ENCODE assay signal across 9 cellular contexts in the genomic region with DNA sequence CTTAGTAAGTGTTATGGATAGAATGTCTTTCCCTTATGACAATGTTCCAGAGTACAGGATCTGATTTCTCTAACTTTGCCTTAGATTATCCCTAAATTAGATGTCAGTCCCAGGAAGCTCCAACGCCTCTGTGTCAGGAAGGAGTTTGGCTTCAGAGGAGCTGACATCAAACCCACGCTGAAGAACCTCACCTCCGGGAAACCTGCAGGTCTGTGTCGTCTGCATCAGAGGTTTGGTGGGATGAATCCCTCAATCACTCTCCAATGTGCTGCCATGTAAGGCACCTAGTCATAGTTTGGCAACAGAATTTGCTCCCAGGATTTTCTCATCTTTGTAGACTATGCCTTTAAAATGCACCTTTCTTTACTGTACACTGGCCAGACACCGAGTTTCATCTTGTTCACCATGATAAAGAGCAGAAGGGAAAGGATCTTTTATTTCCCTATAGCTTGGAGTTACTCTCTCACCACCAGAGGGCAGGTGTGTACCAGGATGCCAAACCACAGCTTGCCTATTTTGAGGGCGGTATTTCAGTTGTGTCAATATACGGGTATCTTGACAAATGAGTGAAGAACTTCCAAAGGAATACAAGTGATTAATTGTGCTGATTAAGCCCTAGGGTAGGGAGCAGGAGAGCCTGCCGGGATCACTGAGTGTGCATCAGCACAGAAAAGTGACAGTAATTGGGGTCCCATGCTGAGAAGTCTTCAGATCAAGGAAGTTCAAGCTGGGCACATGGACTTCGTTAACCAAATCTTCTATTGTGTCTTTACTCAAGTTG. TPM values are rescaled to one million over a fixed set of nuclear protein-coding genes. Genes with fewer than 3 reads are reported as not detected.
A peak's percentile ranks its signal among the peaks of the same experiment; 100 is the strongest.
DNase-seq lines count a peak whose midpoint lies in the region; ATAC-seq and TF ChIP-seq lines count a peak whose summit lies in the region.
"Had no signal": no experiment of that assay in that cellular context is flagged by ENCODE, and none has a peak within 500 bp of the region (broad histone marks: within the 10 kb centered on the region; RNA-seq: fewer than 3 reads in every experiment).

No MANE protein-coding gene starts in this region.

- peak; percentile 33 for DNase-seq in G401 (ENCODE audit: low spot score)
- peak; percentile 39 for DNase-seq in HT1080 (ENCODE audit: low read depth)
- peak; percentile 45 to 54 for DNase-seq in SJSA1 (ENCODE audit: low read depth in 1 of 2, low spot score in 2 of 2)
- no peak for DNase-seq in ascending aorta (ENCODE audit: low spot score in 2 of 2)
- peak in 42 of 51 donors; percentile 1 to 78 (median 28) for DNase-seq in hypothalamus (lab: John Stamatoyannopoulos, UW)
- peak; percentile 18 to 40 for DNase-seq in stimulated activated CD4-positive, alpha-beta T cell treated with anti-CD3 and anti-CD28 coated beads, Interleukin-15, amount 100 ng/mL, for 48 hours (ENCODE audit: low read depth in 2 of 2)

- no peaks in the 10 kb centered on the region for H3K36me3 ChIP-seq in SJSA1
- no peaks in the 10 kb centered on the region for H3K36me3 ChIP-seq in ascending aorta

- intact Hi-C loops in ascending aorta (cut with DNase I), result loop anchor here (1.0 to 2.0 kb wide), 2 partner anchors 82 to 1340 kb away; no protein-coding TSS in a partner anchor

- H3K4me3 ChIP-seq in SJSA1, result no peak overlapping the region
- no peak overlapping the region for H3K4me3 ChIP-seq in ascending aorta

- peak; percentile 68 for ATAC-seq in GM21367 (IDR thresholded peaks at IDR 0.05; ENCODE audit: unreplicated experiment)
- ATAC-seq in GM19328 (IDR thresholded peaks at IDR 0.05; ENCODE audit: unreplicated experiment), result no peak

- H3K27me3 ChIP-seq in SJSA1 (replicated peaks) (no peaks in the 10 kb centered on the region), ascending aorta (no peaks in the 10 kb centered on the region)

- H3K27ac ChIP-seq in SJSA1, result no peak overlapping the region
- no peak overlapping the region for H3K27ac ChIP-seq in ascending aorta

- no peaks in the 10 kb centered on the region for H3K9me3 ChIP-seq in SJSA1 (replicated peaks)
- no peaks in the 10 kb centered on the region for H3K9me3 ChIP-seq in ascending aorta

- H3K4me1 ChIP-seq in SJSA1 (replicated peaks) (no peaks in the 10 kb centered on the region), ascending aorta (no peaks in the 10 kb centered on the region)

- TF ChIP-seq CTCF in ascending aorta (IDR thresholded peaks at IDR 0.05), result peak; percentile 26 to 65 (median 47)

- in situ Hi-C loops in G401 (cut with HindIII; ENCODE audit: low sequenced_read_pairs), result no loop called here

RNA-seq across cellular contexts. Expression of a gene that starts 23.4 kb away (rescaled TPM):
- not detected in 2 replicates for total RNA-seq in G401 (2014; rRNA removed; shearing (Covaris generic))
- not detected in 2 replicates for total RNA-seq in HT1080 (2014; rRNA removed; shearing (Covaris generic))
- not detected in 2 replicates for polyA plus RNA-seq in HT1080 (2015; cell fraction: cytosol; rRNA removed)
- not detected in 2 replicates for polyA plus RNA-seq in HT1080 (2015; cell fraction: nucleus; rRNA removed)
- total RNA-seq in SJSA1 (2014; rRNA removed; shearing (Covaris generic)), result not detected in 2 replicates
- total RNA-seq in ascending aorta, result not detected
- polyA plus RNA-seq: immature natural killer cell had no signal

Comparison
In these comparisons a context has a peak if more than half of its experiments do, and no peak if none do; other contexts are left out.
1. DNase-seq: peak in G401 (single experiment), HT1080 (single experiment), SJSA1 (2 of 2), hypothalamus (42 of 51) and stimulated activated CD4-positive, alpha-beta T cell treated with anti-CD3 and anti-CD28 coated beads, Interleukin-15, amount 100 ng/mL, for 48 hours (2 of 2); none in ascending aorta (0 of 2).